ENCODE assay signal across 1 cellular context in genomic region chr14:74713395-74713735, GRCh38.
TF ChIP-seq lines count a peak whose summit lies in the region.

No MANE protein-coding gene starts in this region.

TF ChIP-seq in HCT116, 20 proteins besides CTCF, POLR2A, EP300 and RAD21 (continued from another document):
- no peak for TF ChIP-seq REST (IDR thresholded peaks at IDR 0.05; ENCODE audit: low read depth)
- no peak for TF ChIP-seq EGR1 (IDR thresholded peaks at IDR 0.05; ENCODE audit: low read depth)
- no peak for TF ChIP-seq SIN3A (IDR thresholded peaks at IDR 0.05; ENCODE audit: low read depth)
- TF ChIP-seq CBX3 (IDR thresholded peaks at IDR 0.05; ENCODE audit: low read depth): no peak
- TF ChIP-seq CEBPB (IDR thresholded peaks at IDR 0.05; ENCODE audit: low read depth): no peak
- no peak for TF ChIP-seq SP1 (IDR thresholded peaks at IDR 0.05; ENCODE audit: low read depth)
